In the genomic region with DNA sequence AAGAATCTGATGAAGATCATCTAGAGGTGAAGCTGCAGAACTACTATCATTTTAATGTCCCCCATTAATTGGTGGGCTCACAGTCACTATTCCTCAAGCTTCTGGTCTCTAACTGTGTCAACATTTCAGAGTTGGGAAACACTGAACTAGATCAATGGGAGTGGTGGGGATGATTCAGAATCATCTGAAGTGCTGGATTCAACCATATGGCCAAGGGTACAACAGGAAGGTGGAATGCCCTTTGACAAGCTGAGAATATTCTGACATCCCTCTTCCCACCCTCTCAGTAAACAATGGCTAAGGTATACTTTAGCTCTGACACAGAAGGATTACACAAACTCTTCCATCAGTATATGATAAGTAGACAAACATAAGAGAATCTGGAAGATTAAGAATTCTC, we compare ENCODE assay signal across 14 cellular contexts. TPM values are rescaled to one million over a fixed set of nuclear protein-coding genes. Genes with fewer than 3 reads are reported as not detected.
DNase-seq lines count a peak whose midpoint lies in the region; ATAC-seq and TF ChIP-seq lines count a peak whose summit lies in the region.
"Had no signal": no experiment of that assay in that cellular context is flagged by ENCODE, and none has a peak within 500 bp of the region (broad histone marks: within the 10 kb centered on the region; RNA-seq: fewer than 3 reads in every experiment).

No MANE protein-coding gene starts in this region.

- H3K27ac ChIP-seq in thyroid gland = peak overlapping the region in 2 of 3 donors; percentile 13
- no peak overlapping the region for H3K27ac ChIP-seq in body of pancreas

- TF ChIP-seq CTCF in fibroblast of pulmonary artery (IDR thresholded peaks at IDR 0.05; ENCODE audit: low read length, missing control alignments) (no peak), thyroid gland (IDR thresholded peaks at IDR 0.05) (no peak), body of pancreas (IDR thresholded peaks at IDR 0.05) (no peak)

- no peak for TF ChIP-seq POLR2A in thyroid gland (IDR thresholded peaks at IDR 0.05)
- TF ChIP-seq POLR2A in body of pancreas (IDR thresholded peaks at IDR 0.05) = no peak

- H3K4me3 ChIP-seq in fibroblast of pulmonary artery (replicated peaks; ENCODE audit: low read depth, low read length) (no peak overlapping the region), thyroid gland (replicated peaks in 1 of 3) (no peak overlapping the region), body of pancreas (no peak overlapping the region)

- H3K9me3 Mint-ChIP-seq in activated naive CD8-positive, alpha-beta T cell (ENCODE audit: low read depth) = no peaks in the 10 kb centered on the region
- no peaks in the 10 kb centered on the region for H3K9me3 Mint-ChIP-seq in activated naive CD8-positive, alpha-beta T cell treated with anti-CD3 and anti-CD28 coated beads, Interleukin-2, amount 50 U/mL, for 24 hours
- no peaks in the 10 kb centered on the region for H3K9me3 Mint-ChIP-seq in activated CD4-positive, alpha-beta memory T cell treated with anti-CD3 and anti-CD28 coated beads for 36 hours

- ATAC-seq in activated naive CD8-positive, alpha-beta T cell treated with anti-CD3 and anti-CD28 coated beads, Interleukin-2, amount 50 U/mL, for 24 hours = no peak
- ATAC-seq in body of pancreas (no peak), HG03469 (IDR thresholded peaks at IDR 0.05; ENCODE audit: unreplicated experiment) (no peak), GM19463 (IDR thresholded peaks at IDR 0.05; ENCODE audit: unreplicated experiment) (no peak)

- POLR2A ChIA-PET in activated CD4-positive, alpha-beta memory T cell treated with anti-CD3 and anti-CD28 coated beads for 36 hours (lab: Charles Lee) = interaction anchor here (1.2 kb wide), 1 partner anchor 16 kb away, joined by 3 read pairs; a partner anchor contains a TSS

- no peaks in the 10 kb centered on the region for H3K36me3 ChIP-seq in thyroid gland
- no peaks in the 10 kb centered on the region for H3K36me3 ChIP-seq in body of pancreas (replicated peaks in 1 of 2; ENCODE audit: insufficient read depth in 1 of 2, low read depth in 2 of 2)

- H3K36me3 Mint-ChIP-seq in activated naive CD8-positive, alpha-beta T cell = no peaks in the 10 kb centered on the region
- no peaks in the 10 kb centered on the region for H3K36me3 Mint-ChIP-seq in activated naive CD8-positive, alpha-beta T cell treated with anti-CD3 and anti-CD28 coated beads, Interleukin-2, amount 50 U/mL, for 24 hours (ENCODE audit: low read depth)
- H3K36me3 Mint-ChIP-seq in activated CD4-positive, alpha-beta memory T cell treated with anti-CD3 and anti-CD28 coated beads for 36 hours = peaks cover 2% of the 10 kb centered on the region

- intact Hi-C loops in activated CD4-positive, alpha-beta memory T cell treated with anti-CD3 and anti-CD28 coated beads for 36 hours (cut with micrococcal nuclease) = no loop called here
- intact Hi-C loops in thyroid gland (cut with DNase I) = no loop called here
- intact Hi-C loops in body of pancreas (cut with DNase I) = no loop called here

- H3K9me3 ChIP-seq in thyroid gland = no peaks in the 10 kb centered on the region
- H3K9me3 ChIP-seq in body of pancreas = peaks cover 0 to 2% (median 0%) of the 10 kb centered on the region in 3 donors

- H3K4me1 ChIP-seq in thyroid gland (peaks cover 19 to 53% of the 10 kb centered on the region in 2 donors), body of pancreas (peaks cover 31% of the 10 kb centered on the region)

- CTCF ChIA-PET in activated CD4-positive, alpha-beta memory T cell treated with anti-CD3 and anti-CD28 coated beads for 36 hours (lab: Charles Lee) = interaction anchor here (1.3 to 2.4 kb wide), 4 partner anchors 10 to 57 kb away, joined by 4 to 8 read pairs (median 7); a partner anchor contains a TSS

- H3K4me1 Mint-ChIP-seq in activated naive CD8-positive, alpha-beta T cell (ENCODE audit: low read depth) = peaks cover 71% of the 10 kb centered on the region
- peaks cover 70% of the 10 kb centered on the region for H3K4me1 Mint-ChIP-seq in activated naive CD8-positive, alpha-beta T cell treated with anti-CD3 and anti-CD28 coated beads, Interleukin-2, amount 50 U/mL, for 24 hours
- peaks cover 70% of the 10 kb centered on the region for H3K4me1 Mint-ChIP-seq in activated CD4-positive, alpha-beta memory T cell treated with anti-CD3 and anti-CD28 coated beads for 36 hours (ENCODE audit: low read depth)

- H3K27ac Mint-ChIP-seq in activated naive CD8-positive, alpha-beta T cell = peak overlapping the region; percentile 10
- H3K27ac Mint-ChIP-seq in activated naive CD8-positive, alpha-beta T cell treated with anti-CD3 and anti-CD28 coated beads, Interleukin-2, amount 50 U/mL, for 24 hours = no peak overlapping the region
- peak overlapping the region; percentile 81 for H3K27ac Mint-ChIP-seq in activated CD4-positive, alpha-beta memory T cell treated with anti-CD3 and anti-CD28 coated beads for 36 hours

- H3K27me3 ChIP-seq in thyroid gland = no peaks in the 10 kb centered on the region
- no peaks in the 10 kb centered on the region for H3K27me3 ChIP-seq in body of pancreas

- H3K27me3 Mint-ChIP-seq in activated naive CD8-positive, alpha-beta T cell = no peaks in the 10 kb centered on the region
- no peaks in the 10 kb centered on the region for H3K27me3 Mint-ChIP-seq in activated naive CD8-positive, alpha-beta T cell treated with anti-CD3 and anti-CD28 coated beads, Interleukin-2, amount 50 U/mL, for 24 hours
- no peaks in the 10 kb centered on the region for H3K27me3 Mint-ChIP-seq in activated CD4-positive, alpha-beta memory T cell treated with anti-CD3 and anti-CD28 coated beads for 36 hours

- no peak overlapping the region for H3K4me3 Mint-ChIP-seq in activated naive CD8-positive, alpha-beta T cell
- no peak overlapping the region for H3K4me3 Mint-ChIP-seq in activated naive CD8-positive, alpha-beta T cell treated with anti-CD3 and anti-CD28 coated beads, Interleukin-2, amount 50 U/mL, for 24 hours
- no peak overlapping the region for H3K4me3 Mint-ChIP-seq in activated CD4-positive, alpha-beta memory T cell treated with anti-CD3 and anti-CD28 coated beads for 36 hours

- no peak for DNase-seq in activated naive CD8-positive, alpha-beta T cell treated with anti-CD3 and anti-CD28 coated beads, Interleukin-2, amount 50 U/mL, for 24 hours
- no peak for DNase-seq in activated CD4-positive, alpha-beta memory T cell treated with anti-CD3 and anti-CD28 coated beads for 36 hours
- DNase-seq in fibroblast of pulmonary artery (ENCODE audit: low read depth) = peak; percentile 69
- DNase-seq in thyroid gland = no peak
- DNase-seq in body of pancreas = no peak
- DNase-seq: activated gamma-delta T cell; central memory CD4-positive, alpha-beta T cell; midbrain; NCI-H1092; NCI-H446 had no signal

RNA-seq across cellular contexts. Expression of a gene that starts 16.0 kb away (rescaled TPM):
- 10 to 100 TPM; 30.5 to 32.8 TPM for total RNA-seq in activated CD4-positive, alpha-beta memory T cell treated with anti-CD3 and anti-CD28 coated beads for 36 hours
- total RNA-seq in thyroid gland (100 to 1,000 TPM in 2 of 4 donors, 10 to 100 TPM in 2; 51.1 to 145 (median 96.1) TPM), body of pancreas (10 to 100 TPM; 11.9 to 17.8 TPM)

RNA-seq across cellular contexts. Expression of a gene that starts 40.1 kb away (rescaled TPM):
- total RNA-seq in activated CD4-positive, alpha-beta memory T cell treated with anti-CD3 and anti-CD28 coated beads for 36 hours = 10 to 100 TPM; 29.7 to 36.7 TPM
- total RNA-seq in thyroid gland (10 to 100 TPM in 3 of 4 donors, 1 to 10 TPM in 1; 7.8 to 15.6 (median 12.5) TPM), body of pancreas (10 to 100 TPM in 1 of 2 donors, 1 to 10 TPM in 1; 3.4 to 16.2 TPM)

RNA-seq across cellular contexts. Expression of a gene that starts 41.9 kb away (rescaled TPM):
- not detected for total RNA-seq in activated CD4-positive, alpha-beta memory T cell treated with anti-CD3 and anti-CD28 coated beads for 36 hours
- total RNA-seq in thyroid gland (not detected), body of pancreas (not detected)
- total RNA-seq: posterior vena cava had no signal

Comparison
In these comparisons a context has a peak if more than half of its experiments do, and no peak if none do; other contexts are left out.
1. H3K27ac ChIP-seq: peak in thyroid gland (2 of 3); none in body of pancreas (0 of 4).